In the genomic region with DNA sequence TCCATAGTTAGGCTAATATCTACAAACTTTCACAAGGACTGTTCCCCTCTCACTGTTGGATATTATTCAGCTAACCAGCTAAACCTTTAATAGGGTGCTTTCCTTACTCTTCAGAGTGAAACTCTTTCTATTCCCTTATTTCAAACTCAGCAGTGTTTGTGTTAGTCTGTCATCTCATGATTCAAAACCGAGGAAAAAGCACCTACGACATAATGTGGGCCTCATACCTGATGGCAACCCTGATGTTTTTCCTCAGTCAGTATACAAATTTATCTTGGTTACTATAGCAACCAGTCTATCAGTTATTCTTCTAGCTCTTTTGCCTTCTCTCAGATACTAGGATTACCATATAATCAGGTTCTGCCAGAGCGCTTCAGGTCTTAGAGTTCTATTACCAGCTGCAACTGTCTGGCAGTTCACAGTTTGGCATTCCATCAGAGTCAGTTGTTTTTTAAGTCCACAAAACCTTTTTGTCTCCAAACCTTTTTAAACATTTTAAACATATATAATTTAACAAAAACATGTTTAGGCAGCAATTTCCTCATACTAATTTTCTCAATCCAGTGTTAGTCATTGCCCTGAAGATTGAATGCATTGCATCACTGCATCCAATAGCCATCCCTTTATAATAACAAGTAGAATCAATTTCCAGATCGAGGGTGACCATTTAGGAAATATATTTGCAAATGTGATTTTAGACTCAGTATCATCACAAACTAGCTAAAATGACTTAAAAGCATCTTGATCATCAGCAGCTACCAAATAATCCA, we compare ENCODE assay signal across 10 cellular contexts.
DNase-seq lines count a peak whose midpoint lies in the region; ATAC-seq lines count a peak whose summit lies in the region.
"Had no signal": no experiment of that assay in that cellular context is flagged by ENCODE, and none has a peak within 500 bp of the region (broad histone marks: within the 10 kb centered on the region; RNA-seq: fewer than 3 reads in every experiment).

No MANE protein-coding gene starts in this region.

- no peak overlapping the region for H2AFZ ChIP-seq in ACC112 (ENCODE audit: low read length, unreplicated experiment)

- H3K27me3 ChIP-seq in ACC112 (ENCODE audit: insufficient read depth, low read length): no peaks in the 10 kb centered on the region

- H3K4me3 ChIP-seq in ACC112 (ENCODE audit: low read depth, low read length): no peak overlapping the region

- no peaks in the 10 kb centered on the region for H3K36me3 ChIP-seq in ACC112 (ENCODE audit: insufficient read depth, low read length)

- H3K79me2 ChIP-seq in ACC112 (ENCODE audit: control insufficient read depth, insufficient read depth, low read length, unreplicated experiment): peaks cover 75% of the 10 kb centered on the region

- peak overlapping the region; percentile 41 for H3K27ac ChIP-seq in ACC112 (ENCODE audit: low read depth, low read length)

- peak; percentile 16 for DNase-seq in central memory CD4-positive, alpha-beta T cell
- no peak for DNase-seq in DMS53 treated with DMSO at 0.1 percent for 48 hours (lab: John Stamatoyannopoulos, UW; ENCODE audit: unreplicated experiment)
- no peak for DNase-seq in 8988T
- DNase-seq in cerebellar cortex (ENCODE audit: low spot score): no peak
- no peak for DNase-seq in NCI-H2227 treated with DMSO at 0.1 percent for 48 hours (lab: John Stamatoyannopoulos, UW)
- DNase-seq: amniotic stem cell; stimulated activated CD4-positive, alpha-beta T cell treated with anti-CD3 and anti-CD28 coated beads, Interleukin-2, amount 100 ng/mL, for 24 hours had no signal

- ATAC-seq in GM19035 (IDR thresholded peaks at IDR 0.05; ENCODE audit: unreplicated experiment) (peak; percentile 42), HG03108 (IDR thresholded peaks at IDR 0.05; ENCODE audit: unreplicated experiment) (peak; percentile 43)

- peaks cover 46% of the 10 kb centered on the region for H3K4me1 ChIP-seq in ACC112 (ENCODE audit: control insufficient read depth, insufficient read depth, low read length, unreplicated experiment)
